ENCODE assay signal across 27 cellular contexts in genomic region chr2:203987959-203988358, GRCh38. TPM values are rescaled to one million over a fixed set of nuclear protein-coding genes. Genes with fewer than 3 reads are reported as not detected.
DNase-seq lines count a peak whose midpoint lies in the region; ATAC-seq and TF ChIP-seq lines count a peak whose summit lies in the region.
"Had no signal": no experiment of that assay in that cellular context is flagged by ENCODE, and none has a peak within 500 bp of the region (broad histone marks: within the 10 kb centered on the region; RNA-seq: fewer than 3 reads in every experiment).

No MANE protein-coding gene starts in this region.

- H3K27ac Mint-ChIP-seq in activated naive CD4-positive, alpha-beta T cell treated with anti-CD3 and anti-CD28 coated beads for 36 hours: peak overlapping the region; percentile 83
- no peak overlapping the region for H3K27ac Mint-ChIP-seq in T-helper 2 cell treated with Interferon-gamma antibody and Interleukin-4, amounts not matched to agents 5 μg/mL and 100 μg/mL, for 36 hours
- peak overlapping the region; percentile 66 for H3K27ac Mint-ChIP-seq in activated naive CD8-positive, alpha-beta T cell treated with anti-CD3 and anti-CD28 coated beads, Interleukin-2, amount 50 U/mL, for 24 hours
- peak overlapping the region in 1 of 7 donors; percentile 18 for H3K27ac Mint-ChIP-seq in CD14-positive monocyte

- H3K9me3 Mint-ChIP-seq in activated naive CD4-positive, alpha-beta T cell treated with anti-CD3 and anti-CD28 coated beads for 36 hours: no peaks in the 10 kb centered on the region
- H3K9me3 Mint-ChIP-seq in T-helper 2 cell treated with Interferon-gamma antibody and Interleukin-4, amounts not matched to agents 5 μg/mL and 100 μg/mL, for 36 hours: no peaks in the 10 kb centered on the region
- no peaks in the 10 kb centered on the region for H3K9me3 Mint-ChIP-seq in activated naive CD8-positive, alpha-beta T cell treated with anti-CD3 and anti-CD28 coated beads, Interleukin-2, amount 50 U/mL, for 24 hours
- peaks cover 0 to 5% (median 1%) of the 10 kb centered on the region in 7 donors for H3K9me3 Mint-ChIP-seq in CD14-positive monocyte

- CTCF ChIA-PET in activated naive CD4-positive, alpha-beta T cell treated with anti-CD3 and anti-CD28 coated beads for 36 hours (lab: Charles Lee): interaction anchor here (0.7 to 3.7 kb wide), 8 partner anchors 11 to 118 kb away, joined by 3 to 15 read pairs (median 4); no protein-coding TSS in a partner anchor

- no peaks in the 10 kb centered on the region for H3K27me3 Mint-ChIP-seq in activated naive CD4-positive, alpha-beta T cell treated with anti-CD3 and anti-CD28 coated beads for 36 hours (ENCODE audit: low read depth)
- H3K27me3 Mint-ChIP-seq in T-helper 2 cell treated with Interferon-gamma antibody and Interleukin-4, amounts not matched to agents 5 μg/mL and 100 μg/mL, for 36 hours (ENCODE audit: low read depth): peaks cover 3% of the 10 kb centered on the region
- no peaks in the 10 kb centered on the region for H3K27me3 Mint-ChIP-seq in activated naive CD8-positive, alpha-beta T cell treated with anti-CD3 and anti-CD28 coated beads, Interleukin-2, amount 50 U/mL, for 24 hours
- peaks cover 1 to 7% (median 6%) of the 10 kb centered on the region in 3 donors for H3K27me3 Mint-ChIP-seq in CD14-positive monocyte (ENCODE audit: low read depth in 3 of 3)

- no peak for DNase-seq in activated CD4-positive, CD25-positive, alpha-beta regulatory T cell (lab: John Stamatoyannopoulos, UW)
- no peak for DNase-seq in activated naive CD4-positive, alpha-beta T cell treated with anti-CD3 and anti-CD28 coated beads for 36 hours
- DNase-seq in activated naive CD4-positive, alpha-beta T cell treated with Interleukin-2 at 50 U/mL for 16 hours: no peak
- DNase-seq in T-helper 2 cell treated with Interferon-gamma antibody and Interleukin-4, amounts not matched to agents 5 μg/mL and 100 μg/mL, for 36 hours (ENCODE audit: low spot score): no peak
- no peak for DNase-seq in activated naive CD8-positive, alpha-beta T cell treated with anti-CD3 and anti-CD28 coated beads, Interleukin-2, amount 50 U/mL, for 24 hours
- DNase-seq in CD14-positive monocyte (ENCODE audit: low spot score) (no peak), GF-D8 (lab: John Stamatoyannopoulos, UW) (no peak)
- DNase-seq: AML-193, C1 segment of cervical spinal cord, EL, MM.1S, NCI-H1092, NCI-H1436, NCI-H187 treated with DMSO at 0.1 percent for 48 hours, NCI-H2107, NCI-H510A, NCI-H748 treated with DMSO at 0.1 percent for 48 hours, PC-9, RPMI8226 had no signal

- TF ChIP-seq CTCF in CD14-positive monocyte (IDR thresholded peaks at IDR 0.05): no peak

- H3K36me3 Mint-ChIP-seq in activated naive CD4-positive, alpha-beta T cell treated with anti-CD3 and anti-CD28 coated beads for 36 hours (ENCODE audit: low read depth): no peaks in the 10 kb centered on the region
- peaks cover 3% of the 10 kb centered on the region for H3K36me3 Mint-ChIP-seq in T-helper 2 cell treated with Interferon-gamma antibody and Interleukin-4, amounts not matched to agents 5 μg/mL and 100 μg/mL, for 36 hours (ENCODE audit: low read depth)
- H3K36me3 Mint-ChIP-seq in activated naive CD8-positive, alpha-beta T cell treated with anti-CD3 and anti-CD28 coated beads, Interleukin-2, amount 50 U/mL, for 24 hours (ENCODE audit: low read depth): peaks cover 2% of the 10 kb centered on the region
- no peaks in the 10 kb centered on the region for H3K36me3 Mint-ChIP-seq in CD14-positive monocyte

- H3K4me1 Mint-ChIP-seq in activated naive CD4-positive, alpha-beta T cell treated with anti-CD3 and anti-CD28 coated beads for 36 hours (ENCODE audit: low read depth): peaks cover 14% of the 10 kb centered on the region
- peaks cover 22% of the 10 kb centered on the region for H3K4me1 Mint-ChIP-seq in T-helper 2 cell treated with Interferon-gamma antibody and Interleukin-4, amounts not matched to agents 5 μg/mL and 100 μg/mL, for 36 hours (ENCODE audit: low read depth)
- peaks cover 37% of the 10 kb centered on the region for H3K4me1 Mint-ChIP-seq in activated naive CD8-positive, alpha-beta T cell treated with anti-CD3 and anti-CD28 coated beads, Interleukin-2, amount 50 U/mL, for 24 hours
- no peaks in the 10 kb centered on the region for H3K4me1 Mint-ChIP-seq in CD14-positive monocyte

- no peak overlapping the region for H3K4me3 Mint-ChIP-seq in activated naive CD4-positive, alpha-beta T cell treated with anti-CD3 and anti-CD28 coated beads for 36 hours
- peak overlapping the region; percentile 27 for H3K4me3 Mint-ChIP-seq in T-helper 2 cell treated with Interferon-gamma antibody and Interleukin-4, amounts not matched to agents 5 μg/mL and 100 μg/mL, for 36 hours
- H3K4me3 Mint-ChIP-seq in activated naive CD8-positive, alpha-beta T cell treated with anti-CD3 and anti-CD28 coated beads, Interleukin-2, amount 50 U/mL, for 24 hours: no peak overlapping the region
- H3K4me3 Mint-ChIP-seq in CD14-positive monocyte: no peak overlapping the region

- ATAC-seq in activated CD4-positive, CD25-positive, alpha-beta regulatory T cell treated with anti-CD3 and anti-CD28 coated beads, Interleukin-2, amount 50 U/mL, for 24 hours: peak; percentile 16 to 22
- ATAC-seq in activated naive CD8-positive, alpha-beta T cell treated with anti-CD3 and anti-CD28 coated beads, Interleukin-2, amount 50 U/mL, for 24 hours: peak; percentile 60
- ATAC-seq: HCT116, HepG2, K562 had no signal

- intact Hi-C loops in activated naive CD4-positive, alpha-beta T cell treated with anti-CD3 and anti-CD28 coated beads for 36 hours (cut with micrococcal nuclease): loop anchor here (1.0 to 2.0 kb wide), 8 partner anchors 9 to 53 kb away; no protein-coding TSS in a partner anchor
- intact Hi-C loops in CD14-positive monocyte (cut with micrococcal nuclease): no loop called here

RNA-seq across cellular contexts. Expression of gene ICOS, which starts 51.4 kb away (rescaled TPM):
- total RNA-seq in activated naive CD4-positive, alpha-beta T cell treated with anti-CD3 and anti-CD28 coated beads for 36 hours: 100 to 1,000 TPM; 197 to 211 TPM
- under 1 TPM in 1 of 2 donors, not detected in 1; 0.13 TPM for polyA plus RNA-seq in CD14-positive monocyte
- total RNA-seq: A172, H1, HepG2, HT-29, K562, PC-9 had no signal
- polyA plus RNA-seq: AG04450, H1, HepG2, K562 had no signal
